1 cellular context compared by ENCODE assay signal in the genomic region with DNA sequence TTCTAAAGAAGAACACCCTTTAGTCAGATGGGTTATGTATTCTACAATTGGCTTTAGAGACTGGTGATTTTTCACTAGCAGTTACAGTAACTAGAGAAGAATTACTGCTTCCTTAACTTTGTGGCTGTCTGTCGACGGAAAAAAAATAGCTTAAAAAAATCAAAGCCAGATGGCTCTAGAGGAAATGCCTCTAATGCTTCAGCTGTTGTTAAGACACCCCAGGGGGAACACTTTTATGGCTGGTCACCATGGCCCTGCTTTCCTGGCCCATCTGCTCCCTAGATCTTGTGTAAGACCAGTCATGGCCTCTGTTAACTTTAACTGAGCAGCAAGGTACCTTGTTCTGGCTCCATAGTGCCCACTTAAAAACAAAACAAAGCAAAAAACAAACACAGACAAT.
TF ChIP-seq lines count a peak whose summit lies in the region.

No MANE protein-coding gene starts in this region.

TF ChIP-seq in GM23338, 12 proteins besides CTCF, POLR2A, EP300 and RAD21:
- TF ChIP-seq ETS1 (IDR thresholded peaks at IDR 0.05) = no peak
- TF ChIP-seq, protein P1, sequence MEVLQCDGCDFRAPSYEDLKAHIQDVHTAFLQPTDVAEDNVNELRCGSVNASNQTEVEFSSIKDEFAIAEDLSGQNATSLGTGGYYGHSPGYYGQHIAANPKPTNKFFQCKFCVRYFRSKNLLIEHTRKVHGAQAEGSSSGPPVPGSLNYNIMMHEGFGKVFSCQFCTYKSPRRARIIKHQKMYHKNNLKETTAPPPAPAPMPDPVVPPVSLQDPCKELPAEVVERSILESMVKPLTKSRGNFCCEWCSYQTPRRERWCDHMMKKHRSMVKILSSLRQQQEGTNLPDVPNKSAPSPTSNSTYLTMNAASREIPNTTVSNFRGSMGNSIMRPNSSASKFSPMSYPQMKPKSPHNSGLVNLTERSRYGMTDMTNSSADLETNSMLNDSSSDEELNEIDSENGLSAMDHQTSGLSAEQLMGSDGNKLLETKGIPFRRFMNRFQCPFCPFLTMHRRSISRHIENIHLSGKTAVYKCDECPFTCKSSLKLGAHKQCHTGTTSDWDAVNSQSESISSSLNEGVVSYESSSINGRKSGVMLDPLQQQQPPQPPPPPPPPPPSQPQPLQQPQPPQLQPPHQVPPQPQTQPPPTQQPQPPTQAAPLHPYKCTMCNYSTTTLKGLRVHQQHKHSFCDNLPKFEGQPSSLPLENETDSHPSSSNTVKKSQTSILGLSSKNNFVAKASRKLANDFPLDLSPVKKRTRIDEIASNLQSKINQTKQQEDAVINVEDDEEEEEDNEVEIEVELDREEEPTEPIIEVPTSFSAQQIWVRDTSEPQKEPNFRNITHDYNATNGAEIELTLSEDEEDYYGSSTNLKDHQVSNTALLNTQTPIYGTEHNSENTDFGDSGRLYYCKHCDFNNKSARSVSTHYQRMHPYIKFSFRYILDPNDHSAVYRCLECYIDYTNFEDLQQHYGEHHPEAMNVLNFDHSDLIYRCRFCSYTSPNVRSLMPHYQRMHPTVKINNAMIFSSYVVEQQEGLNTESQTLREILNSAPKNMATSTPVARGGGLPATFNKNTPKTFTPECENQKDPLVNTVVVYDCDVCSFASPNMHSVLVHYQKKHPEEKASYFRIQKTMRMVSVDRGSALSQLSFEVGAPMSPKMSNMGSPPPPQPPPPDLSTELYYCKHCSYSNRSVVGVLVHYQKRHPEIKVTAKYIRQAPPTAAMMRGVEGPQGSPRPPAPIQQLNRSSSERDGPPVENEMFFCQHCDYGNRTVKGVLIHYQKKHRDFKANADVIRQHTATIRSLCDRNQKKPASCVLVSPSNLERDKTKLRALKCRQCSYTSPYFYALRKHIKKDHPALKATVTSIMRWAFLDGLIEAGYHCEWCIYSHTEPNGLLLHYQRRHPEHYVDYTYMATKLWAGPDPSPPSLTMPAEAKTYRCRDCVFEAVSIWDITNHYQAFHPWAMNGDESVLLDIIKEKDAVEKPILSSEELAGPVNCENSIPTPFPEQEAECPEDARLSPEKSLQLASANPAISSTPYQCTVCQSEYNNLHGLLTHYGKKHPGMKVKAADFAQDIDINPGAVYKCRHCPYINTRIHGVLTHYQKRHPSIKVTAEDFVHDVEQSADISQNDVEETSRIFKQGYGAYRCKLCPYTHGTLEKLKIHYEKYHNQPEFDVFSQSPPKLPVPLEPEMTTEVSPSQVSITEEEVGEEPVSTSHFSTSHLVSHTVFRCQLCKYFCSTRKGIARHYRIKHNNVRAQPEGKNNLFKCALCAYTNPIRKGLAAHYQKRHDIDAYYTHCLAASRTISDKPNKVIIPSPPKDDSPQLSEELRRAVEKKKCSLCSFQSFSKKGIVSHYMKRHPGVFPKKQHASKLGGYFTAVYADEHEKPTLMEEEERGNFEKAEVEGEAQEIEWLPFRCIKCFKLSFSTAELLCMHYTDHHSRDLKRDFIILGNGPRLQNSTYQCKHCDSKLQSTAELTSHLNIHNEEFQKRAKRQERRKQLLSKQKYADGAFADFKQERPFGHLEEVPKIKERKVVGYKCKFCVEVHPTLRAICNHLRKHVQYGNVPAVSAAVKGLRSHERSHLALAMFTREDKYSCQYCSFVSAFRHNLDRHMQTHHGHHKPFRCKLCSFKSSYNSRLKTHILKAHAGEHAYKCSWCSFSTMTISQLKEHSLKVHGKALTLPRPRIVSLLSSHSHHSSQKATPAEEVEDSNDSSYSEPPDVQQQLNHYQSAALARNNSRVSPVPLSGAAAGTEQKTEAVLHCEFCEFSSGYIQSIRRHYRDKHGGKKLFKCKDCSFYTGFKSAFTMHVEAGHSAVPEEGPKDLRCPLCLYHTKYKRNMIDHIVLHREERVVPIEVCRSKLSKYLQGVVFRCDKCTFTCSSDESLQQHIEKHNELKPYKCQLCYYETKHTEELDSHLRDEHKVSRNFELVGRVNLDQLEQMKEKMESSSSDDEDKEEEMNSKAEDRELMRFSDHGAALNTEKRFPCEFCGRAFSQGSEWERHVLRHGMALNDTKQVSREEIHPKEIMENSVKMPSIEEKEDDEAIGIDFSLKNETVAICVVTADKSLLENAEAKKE (CRISPR knock-in tag; IDR thresholded peaks at IDR 0.05) = no peak
- no peak for TF ChIP-seq STAT1 (IDR thresholded peaks at IDR 0.05; ENCODE audit: unreplicated experiment)
- TF ChIP-seq ZNF114 (CRISPR knock-in tag; IDR thresholded peaks at IDR 0.05) = no peak
- TF ChIP-seq CREB1 (CRISPR knock-in tag; IDR thresholded peaks at IDR 0.05; ENCODE audit: low read depth) = no peak
- no peak for TF ChIP-seq EZH2phosphoT487 (IDR thresholded peaks at IDR 0.05; ENCODE audit: unreplicated experiment)
- no peak for TF ChIP-seq ZNF331 (CRISPR knock-in tag; IDR thresholded peaks at IDR 0.05; ENCODE audit: low read depth)
- no peak for TF ChIP-seq REST (IDR thresholded peaks at IDR 0.05; ENCODE audit: unreplicated experiment)
- no peak for TF ChIP-seq JUNB (IDR thresholded peaks at IDR 0.05; ENCODE audit: unreplicated experiment)
- no peak for TF ChIP-seq EZH2 (IDR thresholded peaks at IDR 0.05; ENCODE audit: low read depth, unreplicated experiment)
- TF ChIP-seq NANOG (IDR thresholded peaks at IDR 0.05; ENCODE audit: borderline replicate concordance) = no peak
- TF ChIP-seq POLR2AphosphoS5 (IDR thresholded peaks at IDR 0.05; ENCODE audit: low read depth) = no peak
